Comparison of ENCODE assay signal across 8 cellular contexts in the genomic region with DNA sequence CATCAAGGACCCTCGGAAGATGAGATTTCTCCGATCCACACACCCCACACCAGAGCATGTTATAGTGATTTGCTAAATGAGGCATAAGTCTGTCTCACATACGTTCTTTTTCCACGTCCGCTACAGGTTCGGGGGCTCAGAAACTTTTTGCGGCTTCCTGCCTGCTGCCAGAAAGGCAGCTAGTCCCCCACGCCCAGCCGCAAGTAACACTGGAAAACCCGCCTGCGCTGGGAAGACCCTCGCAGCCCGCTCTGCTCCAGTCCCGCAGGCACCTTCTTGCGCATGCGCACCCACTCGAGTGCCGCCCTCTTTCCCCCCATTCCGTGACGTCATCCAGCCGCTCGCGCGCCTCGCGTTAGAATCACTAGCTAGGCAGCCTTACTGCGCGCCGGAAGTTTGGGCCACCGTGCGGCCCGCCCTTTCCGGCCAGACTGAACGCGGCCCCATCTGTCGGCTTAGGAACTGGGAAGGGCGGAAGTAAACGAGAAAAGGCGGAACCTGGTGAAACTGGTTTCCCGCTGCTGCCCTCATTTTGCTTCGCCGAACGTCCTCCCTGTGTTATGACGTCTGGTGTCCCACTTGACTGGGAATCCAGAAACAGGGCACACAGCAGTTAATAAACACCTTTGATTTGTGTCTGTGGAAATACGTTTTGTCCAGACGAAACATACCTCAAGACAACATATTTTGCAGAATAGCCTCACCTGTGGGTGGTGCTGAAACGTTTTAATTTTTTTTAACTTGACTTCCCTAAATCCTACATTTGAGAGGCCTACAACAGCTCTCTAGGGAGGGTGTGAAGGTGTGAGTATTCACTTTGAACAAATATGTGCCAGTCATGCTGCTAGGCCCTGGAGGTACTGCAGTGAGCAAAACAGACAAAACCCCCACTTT. TPM values are rescaled to one million over a fixed set of nuclear protein-coding genes. Genes with fewer than 3 reads are reported as not detected.
A peak's percentile ranks its signal among the peaks of the same experiment; 100 is the strongest.
DNase-seq lines count a peak whose midpoint lies in the region; ATAC-seq and TF ChIP-seq lines count a peak whose summit lies in the region.

Gene C1orf74 (minus strand): TSS at position 284 of the 894 bp plus-strand sequence. CDS start 925 bp downstream, outside the sequence.

- peak within 1 kb of the TSS; percentile 71 for H3K27ac ChIP-seq in fibroblast of lung (ENCODE audit: insufficient read depth, low read length)

- H3K9ac ChIP-seq in fibroblast of lung (ENCODE audit: insufficient read depth, low read length), result peak within 1 kb of the TSS; percentile 78

- peaks cover 4% of the 10 kb centered on the region for H3K27me3 ChIP-seq in fibroblast of lung (ENCODE audit: control insufficient read depth, insufficient read depth, low read length)

- peaks cover 16% of the 10 kb centered on the region for H3K4me1 Mint-ChIP-seq in activated T-helper 17 cell treated with anti-CD3 and anti-CD28 coated beads, Interleukin-2, amount 50 U/mL, for 72 hours
- peaks cover 10 to 29% (median 28%) of the 10 kb centered on the region in 3 donors for H3K4me1 Mint-ChIP-seq in naive B cell
- peaks cover 31% of the 10 kb centered on the region for H3K4me1 Mint-ChIP-seq in stimulated activated effector memory CD8-positive, alpha-beta T cell treated with anti-CD3 and anti-CD28 coated beads, Interleukin-12 subunit alpha, Interleukin-12 subunit beta, amount 100 ng/mL, for 72 hours

- H3K36me3 Mint-ChIP-seq in activated T-helper 17 cell treated with anti-CD3 and anti-CD28 coated beads, Interleukin-2, amount 50 U/mL, for 72 hours (ENCODE audit: low read depth), result no peaks in the 10 kb centered on the region
- H3K36me3 Mint-ChIP-seq in naive B cell, result peaks cover 9 to 23% of the 10 kb centered on the region in 2 donors
- H3K36me3 Mint-ChIP-seq in stimulated activated effector memory CD8-positive, alpha-beta T cell treated with anti-CD3 and anti-CD28 coated beads, Interleukin-12 subunit alpha, Interleukin-12 subunit beta, amount 100 ng/mL, for 72 hours, result peaks cover 24% of the 10 kb centered on the region

- no peaks in the 10 kb centered on the region for H3K9me3 ChIP-seq in fibroblast of lung (ENCODE audit: control insufficient read depth, insufficient read depth, low read depth, low read length)

- no peaks in the 10 kb centered on the region for H3K27me3 Mint-ChIP-seq in activated T-helper 17 cell treated with anti-CD3 and anti-CD28 coated beads, Interleukin-2, amount 50 U/mL, for 72 hours
- H3K27me3 Mint-ChIP-seq in naive B cell, result peaks cover 1 to 24% (median 16%) of the 10 kb centered on the region in 3 donors

- H3K36me3 ChIP-seq in fibroblast of lung (ENCODE audit: control insufficient read depth, insufficient read depth, low read length), result no peaks in the 10 kb centered on the region

- peak within 1 kb of the TSS; percentile 96 for H2AFZ ChIP-seq in fibroblast of lung (ENCODE audit: low read length)

- H3K79me2 ChIP-seq in fibroblast of lung (ENCODE audit: control insufficient read depth, insufficient read depth, low read length), result no peaks in the 10 kb centered on the region

- H3K4me3 ChIP-seq in fibroblast of lung (replicated peaks in 1 of 4; ENCODE audit: control extremely low read depth in 1 of 4, insufficient read depth in 1 of 4, low read depth in 3 of 4, low read length in 4 of 4), result peak within 1 kb of the TSS; percentile 58 to 98 (median 88)

- H4K20me1 ChIP-seq in fibroblast of lung (ENCODE audit: control insufficient read depth, extremely low read depth, insufficient read depth, low read length), result no peaks in the 10 kb centered on the region

- no peaks in the 10 kb centered on the region for H3K9me3 Mint-ChIP-seq in activated T-helper 17 cell treated with anti-CD3 and anti-CD28 coated beads, Interleukin-2, amount 50 U/mL, for 72 hours
- peaks cover 0 to 7% (median 0%) of the 10 kb centered on the region in 7 donors for H3K9me3 Mint-ChIP-seq in naive B cell
- H3K9me3 Mint-ChIP-seq in stimulated activated effector memory CD8-positive, alpha-beta T cell treated with anti-CD3 and anti-CD28 coated beads, Interleukin-12 subunit alpha, Interleukin-12 subunit beta, amount 100 ng/mL, for 72 hours, result no peaks in the 10 kb centered on the region

- no peaks in the 10 kb centered on the region for H3K4me1 ChIP-seq in fibroblast of lung (ENCODE audit: control insufficient read depth, extremely low read depth, insufficient read depth, low read length)

- peak within 1 kb of the TSS; percentile 91 for H3K4me3 Mint-ChIP-seq in activated T-helper 17 cell treated with anti-CD3 and anti-CD28 coated beads, Interleukin-2, amount 50 U/mL, for 72 hours
- H3K4me3 Mint-ChIP-seq in naive B cell, result peak within 1 kb of the TSS; percentile 88 to 98 (median 98)
- peak within 1 kb of the TSS; percentile 87 for H3K4me3 Mint-ChIP-seq in stimulated activated effector memory CD8-positive, alpha-beta T cell treated with anti-CD3 and anti-CD28 coated beads, Interleukin-12 subunit alpha, Interleukin-12 subunit beta, amount 100 ng/mL, for 72 hours

- DNase-seq in EH (ENCODE audit: low read depth), result peak; percentile 98
- DNase-seq in GOT3 (lab: John Stamatoyannopoulos, UW), result peak; percentile 96
- DNase-seq in LHCN-M2 (ENCODE audit: low read depth), result peak; percentile 97
- peak; percentile 95 for DNase-seq in RPMI7951 (ENCODE audit: low read depth)
- DNase-seq in fibroblast of lung (ENCODE audit: low read depth in 2 of 2), result peak; percentile 96 to 97
- peak; percentile 99 for DNase-seq in naive B cell
- DNase-seq in stimulated activated effector memory CD8-positive, alpha-beta T cell treated with anti-CD3 and anti-CD28 coated beads, Interleukin-12 subunit alpha, Interleukin-12 subunit beta, amount 100 ng/mL, for 72 hours (ENCODE audit: low spot score in 2 of 2), result peak; percentile 100

- peak within 1 kb of the TSS; percentile 98 for H3K27ac Mint-ChIP-seq in activated T-helper 17 cell treated with anti-CD3 and anti-CD28 coated beads, Interleukin-2, amount 50 U/mL, for 72 hours
- peak within 1 kb of the TSS; percentile 97 to 99 (median 98) for H3K27ac Mint-ChIP-seq in naive B cell
- peak within 1 kb of the TSS; percentile 97 for H3K27ac Mint-ChIP-seq in stimulated activated effector memory CD8-positive, alpha-beta T cell treated with anti-CD3 and anti-CD28 coated beads, Interleukin-12 subunit alpha, Interleukin-12 subunit beta, amount 100 ng/mL, for 72 hours

- peak; percentile 99 for ATAC-seq in activated T-helper 17 cell treated with anti-CD3 and anti-CD28 coated beads, Interleukin-2, amount 50 U/mL, for 72 hours (replicated peaks)
- peak; percentile 98 to 99 for ATAC-seq in naive B cell (ENCODE audit: low read depth in 2 of 2)
- ATAC-seq in stimulated activated effector memory CD8-positive, alpha-beta T cell treated with anti-CD3 and anti-CD28 coated beads, Interleukin-12 subunit alpha, Interleukin-12 subunit beta, amount 100 ng/mL, for 72 hours, result peak; percentile 99

- peak within 1 kb of the TSS; percentile 73 for H3K4me2 ChIP-seq in fibroblast of lung (ENCODE audit: extremely low read depth, insufficient read depth, low read length)

- no peak for TF ChIP-seq CTCF in fibroblast of lung (conservative IDR thresholded peaks at IDR 0.05 in 1 of 2, IDR thresholded peaks at IDR 0.05 in 1 of 2; ENCODE audit: low read depth in 1 of 2, low read length in 2 of 2)

RNA-seq across cellular contexts. Expression of gene C1orf74, which starts in this region (rescaled TPM):
- total RNA-seq in LHCN-M2 (2014; rRNA removed) (2.7 and 3.1 TPM in 2 replicates), fibroblast of lung (3.1 and 4.3 TPM in 2 replicates)
- polyA plus RNA-seq in LHCN-M2 (2012), result 1.7 TPM
- 4.0 TPM in 2 replicates for total RNA-seq in RPMI7951 (2014; rRNA removed; shearing (Covaris generic))
- 1 to 10 TPM; 2.5 to 3.8 TPM for total RNA-seq in activated T-helper 17 cell treated with anti-CD3 and anti-CD28 coated beads, Interleukin-2, amount 50 U/mL, for 72 hours
- polyA plus RNA-seq in fibroblast of lung (1.8 and 2.2 TPM in 2 replicates), naive B cell (ENCODE audit: low read depth in 6 of 6) (1 to 10 TPM in 1 of 6 donors, under 1 TPM in 5; 0.45 to 1.9 (median 0.66) TPM)
- 1.6 and 1.8 TPM in 2 replicates for polyA plus RNA-seq in fibroblast of lung (2012)
- 2.1 and 4.5 TPM in 2 replicates for polyA minus RNA-seq in fibroblast of lung (ENCODE audit: low replicate concordance)

Comparison
In these comparisons a context has a peak if more than half of its experiments do, and no peak if none do; other contexts are left out.
1. Peak in every context shown above with its lines: DNase-seq, ATAC-seq, H3K4me3 ChIP-seq and H3K27ac ChIP-seq.